ENCODE assay signal across 8 cellular contexts in genomic region chr1:146307632-146308031, GRCh38.
DNase-seq lines count a peak whose midpoint lies in the region; ATAC-seq, FAIRE-seq and TF ChIP-seq lines count a peak whose summit lies in the region.
"Not testable (repeated sequence)": the region's sequence is repeated elsewhere in the genome, so short reads cannot be mapped to it uniquely, and the experiment has no call there.

No MANE protein-coding gene starts in this region.

- DNase-seq in DND-41; Right ventricle myocardium inferior (ENCODE audit: missing footprints); pancreas: not testable (repeated sequence)

- not testable (repeated sequence) for H3K4me1 ChIP-seq in DND-41 (ENCODE audit: insufficient read depth, low read length); pancreas

- not testable (repeated sequence) for H2AFZ ChIP-seq in DND-41 (ENCODE audit: low read depth, low read length)

- FAIRE-seq in pancreas (lab: Jason Lieb, UNC), result not testable (repeated sequence)

- H3K9me3 ChIP-seq in DND-41 (ENCODE audit: insufficient read depth, low read length, severe bottlenecking); pancreas: not testable (repeated sequence)

- ATAC-seq in DND-41 (ENCODE audit: insufficient read depth, low read depth) (peak; percentile 99), GM19043 (IDR thresholded peaks at IDR 0.05; ENCODE audit: low read depth, unreplicated experiment) (peak; percentile 98), GM21528 (IDR thresholded peaks at IDR 0.05; ENCODE audit: low FRiP score, unreplicated experiment) (peak; percentile 97), HG02870 (IDR thresholded peaks at IDR 0.05; ENCODE audit: unreplicated experiment) (peak; percentile 91), HG03175 (IDR thresholded peaks at IDR 0.05; ENCODE audit: unreplicated experiment) (peak; percentile 99), SK-N-SH treated with all-trans-retinoic acid at 6 μM for 48 hours (peak; percentile 66), Right ventricle myocardium inferior (peak; percentile 58), pancreas (peak in 3 of 4 donors; percentile 40 to 65 (median 51))

- not testable (repeated sequence) for H3K27ac ChIP-seq in DND-41 (ENCODE audit: low read length); pancreas

- TF ChIP-seq CTCF in DND-41 (IDR thresholded peaks at IDR 0.05; ENCODE audit: borderline replicate concordance, extremely low read depth, low read length, poor library complexity, severe bottlenecking); pancreas (IDR thresholded peaks at IDR 0.05): not testable (repeated sequence)

- H3K9ac ChIP-seq in DND-41 (ENCODE audit: low read depth, low read length), result not testable (repeated sequence)

- no CpG with 5 or more reads among the region's 5 CpGs for WGBS in pancreas, 2 donors

- intact Hi-C loops in Right ventricle myocardium inferior (cut with DNase I); pancreas (cut with DNase I): not testable (repeated sequence)

- H3K4me2 ChIP-seq in DND-41 (ENCODE audit: insufficient read depth, low read length), result not testable (repeated sequence)

- not testable (repeated sequence) for H3K36me3 ChIP-seq in DND-41 (ENCODE audit: insufficient read depth, low read length); pancreas

- not testable (repeated sequence) for H3K27me3 ChIP-seq in DND-41 (ENCODE audit: insufficient read depth, low read length, poor library complexity); pancreas

- not testable (repeated sequence) for H4K20me1 ChIP-seq in DND-41 (ENCODE audit: insufficient read depth, low read length)

- H3K4me3 ChIP-seq in DND-41 (ENCODE audit: low read depth in 1 of 2, low read length in 2 of 2); pancreas: not testable (repeated sequence)

- H3K79me2 ChIP-seq in DND-41 (ENCODE audit: insufficient read depth, low read length), result not testable (repeated sequence)
